In the genomic region with DNA sequence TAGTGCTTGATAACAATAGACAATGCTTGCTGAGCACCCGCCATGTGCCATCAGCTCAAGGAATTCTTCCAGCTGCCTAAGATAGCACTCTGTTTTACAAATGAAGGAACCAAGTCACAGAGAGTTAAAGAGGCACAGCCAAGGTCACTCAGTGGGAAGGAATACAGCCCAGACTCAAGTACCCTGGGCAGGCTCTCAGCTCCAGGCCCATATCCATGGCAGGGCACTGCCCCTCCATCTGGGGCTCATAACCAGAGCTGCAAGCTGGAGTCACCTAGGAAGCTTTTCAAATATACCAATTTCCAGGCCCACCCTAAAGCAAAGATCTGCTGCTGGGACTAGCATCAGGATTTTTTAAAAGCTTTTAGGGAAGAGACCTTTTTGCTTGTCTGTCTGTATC, we compare ENCODE assay signal across 1 cellular context.
TF ChIP-seq lines count a peak whose summit lies in the region.

No MANE protein-coding gene starts in this region.

TF ChIP-seq in GM23338, 12 proteins besides CTCF, POLR2A, EP300 and RAD21 (continued from another document):
- TF ChIP-seq, protein P1, sequence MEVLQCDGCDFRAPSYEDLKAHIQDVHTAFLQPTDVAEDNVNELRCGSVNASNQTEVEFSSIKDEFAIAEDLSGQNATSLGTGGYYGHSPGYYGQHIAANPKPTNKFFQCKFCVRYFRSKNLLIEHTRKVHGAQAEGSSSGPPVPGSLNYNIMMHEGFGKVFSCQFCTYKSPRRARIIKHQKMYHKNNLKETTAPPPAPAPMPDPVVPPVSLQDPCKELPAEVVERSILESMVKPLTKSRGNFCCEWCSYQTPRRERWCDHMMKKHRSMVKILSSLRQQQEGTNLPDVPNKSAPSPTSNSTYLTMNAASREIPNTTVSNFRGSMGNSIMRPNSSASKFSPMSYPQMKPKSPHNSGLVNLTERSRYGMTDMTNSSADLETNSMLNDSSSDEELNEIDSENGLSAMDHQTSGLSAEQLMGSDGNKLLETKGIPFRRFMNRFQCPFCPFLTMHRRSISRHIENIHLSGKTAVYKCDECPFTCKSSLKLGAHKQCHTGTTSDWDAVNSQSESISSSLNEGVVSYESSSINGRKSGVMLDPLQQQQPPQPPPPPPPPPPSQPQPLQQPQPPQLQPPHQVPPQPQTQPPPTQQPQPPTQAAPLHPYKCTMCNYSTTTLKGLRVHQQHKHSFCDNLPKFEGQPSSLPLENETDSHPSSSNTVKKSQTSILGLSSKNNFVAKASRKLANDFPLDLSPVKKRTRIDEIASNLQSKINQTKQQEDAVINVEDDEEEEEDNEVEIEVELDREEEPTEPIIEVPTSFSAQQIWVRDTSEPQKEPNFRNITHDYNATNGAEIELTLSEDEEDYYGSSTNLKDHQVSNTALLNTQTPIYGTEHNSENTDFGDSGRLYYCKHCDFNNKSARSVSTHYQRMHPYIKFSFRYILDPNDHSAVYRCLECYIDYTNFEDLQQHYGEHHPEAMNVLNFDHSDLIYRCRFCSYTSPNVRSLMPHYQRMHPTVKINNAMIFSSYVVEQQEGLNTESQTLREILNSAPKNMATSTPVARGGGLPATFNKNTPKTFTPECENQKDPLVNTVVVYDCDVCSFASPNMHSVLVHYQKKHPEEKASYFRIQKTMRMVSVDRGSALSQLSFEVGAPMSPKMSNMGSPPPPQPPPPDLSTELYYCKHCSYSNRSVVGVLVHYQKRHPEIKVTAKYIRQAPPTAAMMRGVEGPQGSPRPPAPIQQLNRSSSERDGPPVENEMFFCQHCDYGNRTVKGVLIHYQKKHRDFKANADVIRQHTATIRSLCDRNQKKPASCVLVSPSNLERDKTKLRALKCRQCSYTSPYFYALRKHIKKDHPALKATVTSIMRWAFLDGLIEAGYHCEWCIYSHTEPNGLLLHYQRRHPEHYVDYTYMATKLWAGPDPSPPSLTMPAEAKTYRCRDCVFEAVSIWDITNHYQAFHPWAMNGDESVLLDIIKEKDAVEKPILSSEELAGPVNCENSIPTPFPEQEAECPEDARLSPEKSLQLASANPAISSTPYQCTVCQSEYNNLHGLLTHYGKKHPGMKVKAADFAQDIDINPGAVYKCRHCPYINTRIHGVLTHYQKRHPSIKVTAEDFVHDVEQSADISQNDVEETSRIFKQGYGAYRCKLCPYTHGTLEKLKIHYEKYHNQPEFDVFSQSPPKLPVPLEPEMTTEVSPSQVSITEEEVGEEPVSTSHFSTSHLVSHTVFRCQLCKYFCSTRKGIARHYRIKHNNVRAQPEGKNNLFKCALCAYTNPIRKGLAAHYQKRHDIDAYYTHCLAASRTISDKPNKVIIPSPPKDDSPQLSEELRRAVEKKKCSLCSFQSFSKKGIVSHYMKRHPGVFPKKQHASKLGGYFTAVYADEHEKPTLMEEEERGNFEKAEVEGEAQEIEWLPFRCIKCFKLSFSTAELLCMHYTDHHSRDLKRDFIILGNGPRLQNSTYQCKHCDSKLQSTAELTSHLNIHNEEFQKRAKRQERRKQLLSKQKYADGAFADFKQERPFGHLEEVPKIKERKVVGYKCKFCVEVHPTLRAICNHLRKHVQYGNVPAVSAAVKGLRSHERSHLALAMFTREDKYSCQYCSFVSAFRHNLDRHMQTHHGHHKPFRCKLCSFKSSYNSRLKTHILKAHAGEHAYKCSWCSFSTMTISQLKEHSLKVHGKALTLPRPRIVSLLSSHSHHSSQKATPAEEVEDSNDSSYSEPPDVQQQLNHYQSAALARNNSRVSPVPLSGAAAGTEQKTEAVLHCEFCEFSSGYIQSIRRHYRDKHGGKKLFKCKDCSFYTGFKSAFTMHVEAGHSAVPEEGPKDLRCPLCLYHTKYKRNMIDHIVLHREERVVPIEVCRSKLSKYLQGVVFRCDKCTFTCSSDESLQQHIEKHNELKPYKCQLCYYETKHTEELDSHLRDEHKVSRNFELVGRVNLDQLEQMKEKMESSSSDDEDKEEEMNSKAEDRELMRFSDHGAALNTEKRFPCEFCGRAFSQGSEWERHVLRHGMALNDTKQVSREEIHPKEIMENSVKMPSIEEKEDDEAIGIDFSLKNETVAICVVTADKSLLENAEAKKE (CRISPR knock-in tag; IDR thresholded peaks at IDR 0.05): no peak
- TF ChIP-seq STAT1 (IDR thresholded peaks at IDR 0.05; ENCODE audit: unreplicated experiment) (no peak), ZNF331 (CRISPR knock-in tag; IDR thresholded peaks at IDR 0.05; ENCODE audit: low read depth) (no peak), JUNB (IDR thresholded peaks at IDR 0.05; ENCODE audit: unreplicated experiment) (no peak), EZH2phosphoT487 (IDR thresholded peaks at IDR 0.05; ENCODE audit: unreplicated experiment) (no peak), CREB1 (CRISPR knock-in tag; IDR thresholded peaks at IDR 0.05; ENCODE audit: low read depth) (no peak), POLR2AphosphoS5 (IDR thresholded peaks at IDR 0.05; ENCODE audit: low read depth) (no peak)
- TF ChIP-seq, protein P2, sequence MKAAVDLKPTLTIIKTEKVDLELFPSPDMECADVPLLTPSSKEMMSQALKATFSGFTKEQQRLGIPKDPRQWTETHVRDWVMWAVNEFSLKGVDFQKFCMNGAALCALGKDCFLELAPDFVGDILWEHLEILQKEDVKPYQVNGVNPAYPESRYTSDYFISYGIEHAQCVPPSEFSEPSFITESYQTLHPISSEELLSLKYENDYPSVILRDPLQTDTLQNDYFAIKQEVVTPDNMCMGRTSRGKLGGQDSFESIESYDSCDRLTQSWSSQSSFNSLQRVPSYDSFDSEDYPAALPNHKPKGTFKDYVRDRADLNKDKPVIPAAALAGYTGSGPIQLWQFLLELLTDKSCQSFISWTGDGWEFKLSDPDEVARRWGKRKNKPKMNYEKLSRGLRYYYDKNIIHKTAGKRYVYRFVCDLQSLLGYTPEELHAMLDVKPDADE (IDR thresholded peaks at IDR 0.05): no peak
